ENCODE assay signal across 20 cellular contexts in genomic region chrX:121151293-121151692, GRCh38.
DNase-seq lines count a peak whose midpoint lies in the region; ATAC-seq, FAIRE-seq and TF ChIP-seq lines count a peak whose summit lies in the region.
"Had no signal": no experiment of that assay in that cellular context is flagged by ENCODE, and none has a peak within 500 bp of the region (broad histone marks: within the 10 kb centered on the region; RNA-seq: fewer than 3 reads in every experiment).

No MANE protein-coding gene starts in this region.

- CTCF ChIA-PET in GM12878 (lab: Yijun Ruan, JAX), result no interaction called here

- SMC1A ChIA-PET in GM12878 (lab: Charles Lee; ENCODE audit: uncharacterized antibody, unreplicated experiment), result interaction anchor here (2.1 to 2.3 kb wide), 2 partner anchors 9 to 20 kb away, joined by 5 to 10 read pairs; no protein-coding TSS in a partner anchor

- H3K27ac ChIP-seq in GM12878 (ENCODE audit: control insufficient read depth, insufficient read depth), result no peak overlapping the region
- H3K27ac ChIP-seq: BLaER1 treated with 17β-estradiol and CSF1 and Interleukin-3, amounts not matched to agents 10 nM and 100 nM; breast epithelium; stomach; uterus had no signal

- POLR2A ChIA-PET in GM12878 (lab: Charles Lee), result no interaction called here

- no peak for TF ChIP-seq CTCF in GM12878 (IDR thresholded peaks at IDR 0.05 in 2 of 3, conservative IDR thresholded peaks at IDR 0.05 in 1 of 3; ENCODE audit: control insufficient read depth in 2 of 3, extremely low read depth in 1 of 3, insufficient read depth in 1 of 3, low read depth in 3 of 3, low read length in 3 of 3)

- RAD21 ChIA-PET in GM12878 (lab: Charles Lee; ENCODE audit: unreplicated experiment), result interaction anchor here (2.5 kb wide), 1 partner anchor 9 kb away, joined by 6 read pairs; no protein-coding TSS in a partner anchor

- ATAC-seq in GM19023 (IDR thresholded peaks at IDR 0.05; ENCODE audit: unreplicated experiment) (peak; percentile 64), GM21786 (IDR thresholded peaks at IDR 0.05; ENCODE audit: unreplicated experiment) (peak; percentile 83), HG03135 (IDR thresholded peaks at IDR 0.05; ENCODE audit: unreplicated experiment) (peak; percentile 74), GM12878 (peak; percentile 90)
- ATAC-seq: effector memory CD8-positive, alpha-beta T cell; PC-3 had no signal

- no peak for FAIRE-seq in GM12878 (lab: Jason Lieb, UNC)

- H3K9ac ChIP-seq in GM12878 (ENCODE audit: control insufficient read depth, insufficient read depth, low read length), result no peak overlapping the region
- H3K9ac ChIP-seq: BLaER1 treated with 17β-estradiol and CSF1 and Interleukin-3, amounts not matched to agents 10 nM and 100 nM had no signal

- WGBS in GM12878 (ENCODE audit: insufficient coverage, insufficient replicate concordance, low lambda C conversion rate, missing lambda C conversion rate), result 38% methylated on average over 4 of the region's 4 CpGs

- H3K36me3 ChIP-seq in GM12878 (ENCODE audit: control insufficient read depth in 2 of 2, insufficient read depth in 2 of 2, low read length in 1 of 2), result no peaks in the 10 kb centered on the region
- H3K36me3 ChIP-seq: BLaER1 treated with 17β-estradiol and CSF1 and Interleukin-3, amounts not matched to agents 10 nM and 100 nM; breast epithelium; stomach; uterus had no signal

- H2AFZ ChIP-seq in GM12878 (ENCODE audit: control insufficient read depth, low read depth, low read length), result no peak overlapping the region

- intact Hi-C loops in GM12878 (cut with micrococcal nuclease; ENCODE audit: unreplicated experiment), result no loop called here

- no TSS peak for BruUV-seq in GM12878 (replicated peaks; lab: Mats Ljungman, UMichigan)

- no peaks in the 10 kb centered on the region for H4K20me1 ChIP-seq in GM12878 (ENCODE audit: control insufficient read depth, insufficient read depth)
- H4K20me1 ChIP-seq: BLaER1 treated with 17β-estradiol and CSF1 and Interleukin-3, amounts not matched to agents 10 nM and 100 nM had no signal

- TF ChIP-seq POLR2A in GM12878 (IDR thresholded peaks at IDR 0.05; ENCODE audit: low read depth, low read length), result no peak

- no peaks in the 10 kb centered on the region for H3K4me1 ChIP-seq in GM12878 (ENCODE audit: control insufficient read depth, insufficient read depth, low read length)
- H3K4me1 ChIP-seq: breast epithelium, stomach, uterus had no signal

- H3K27me3 ChIP-seq in GM12878 (replicated peaks in 1 of 2; ENCODE audit: control insufficient read depth in 2 of 2, insufficient read depth in 2 of 2, low read length in 1 of 2), result no peaks in the 10 kb centered on the region
- H3K27me3 ChIP-seq: BLaER1 treated with 17β-estradiol and CSF1 and Interleukin-3, amounts not matched to agents 10 nM and 100 nM; breast epithelium; stomach; uterus had no signal

- TF ChIP-seq RAD21 in GM12878 (IDR thresholded peaks at IDR 0.05; ENCODE audit: insufficient read depth, low read depth, low read length), result no peak

- H3K79me2 ChIP-seq in GM12878 (ENCODE audit: control insufficient read depth, insufficient read depth, low read length), result no peaks in the 10 kb centered on the region

- TF ChIP-seq EP300 in GM12878 (IDR thresholded peaks at IDR 0.05; ENCODE audit: borderline replicate concordance in 1 of 2, control insufficient read depth in 1 of 2, low read depth in 2 of 2, low read length in 2 of 2), result no peak

- in situ Hi-C loops in GM12878 (cut with MboI), result no loop called here

- H3K4me3 ChIP-seq in GM12878, result no peak overlapping the region
- H3K4me3 ChIP-seq: BLaER1 treated with 17β-estradiol and CSF1 and Interleukin-3, amounts not matched to agents 10 nM and 100 nM; breast epithelium; stomach; uterus had no signal

- H3K9me3 ChIP-seq in GM12878 (replicated peaks; ENCODE audit: control insufficient read depth, insufficient read depth, low read length), result no peaks in the 10 kb centered on the region; the same call in 2 of the 3 replicates
- H3K9me3 ChIP-seq: BLaER1 treated with 17β-estradiol and CSF1 and Interleukin-3, amounts not matched to agents 10 nM and 100 nM; breast epithelium; stomach; uterus had no signal

- DNase-seq in GM12878 (ENCODE audit: low read depth, low spot score) (no peak), NCI-H82 treated with DMSO at 0.1 percent for 48 hours (lab: John Stamatoyannopoulos, UW; ENCODE audit: unreplicated experiment) (no peak), retina (no peak), NCI-H1436 (lab: John Stamatoyannopoulos, UW) (no peak)
- DNase-seq: activated naive CD4-positive, alpha-beta T cell treated with anti-CD3 and anti-CD28 coated beads, Interleukin-2, amount 10 ng/mL, durations not matched to agents 7 days and 5 days; DMS53; effector memory CD8-positive, alpha-beta T cell; foreskin fibroblast; mammary epithelial cell; NCI-H1417; NCI-H226; nephron progenitor cell; PC-3; stomach; uterus had no signal

- no peak overlapping the region for H3K4me2 ChIP-seq in GM12878 (ENCODE audit: control insufficient read depth, insufficient read depth)

TF ChIP-seq in GM12878, 131 proteins besides CTCF, POLR2A, EP300 and RAD21:
- TF ChIP-seq SREBF2 (IDR thresholded peaks at IDR 0.05; ENCODE audit: low read length) (no peak), BRCA1 (IDR thresholded peaks at IDR 0.05; ENCODE audit: low read depth, low read length) (no peak), KLF5 (IDR thresholded peaks at IDR 0.05; ENCODE audit: partially characterized antibody) (no peak), TAF1 (IDR thresholded peaks at IDR 0.05; ENCODE audit: borderline replicate concordance, low read depth, low read length) (no peak), MEF2A (IDR thresholded peaks at IDR 0.05; ENCODE audit: insufficient read depth, low read depth, low read length) (no peak), SPI1 (IDR thresholded peaks at IDR 0.05; ENCODE audit: borderline replicate concordance, insufficient read depth, low read depth, low read length) (peak; percentile 85)
